In the genomic region with DNA sequence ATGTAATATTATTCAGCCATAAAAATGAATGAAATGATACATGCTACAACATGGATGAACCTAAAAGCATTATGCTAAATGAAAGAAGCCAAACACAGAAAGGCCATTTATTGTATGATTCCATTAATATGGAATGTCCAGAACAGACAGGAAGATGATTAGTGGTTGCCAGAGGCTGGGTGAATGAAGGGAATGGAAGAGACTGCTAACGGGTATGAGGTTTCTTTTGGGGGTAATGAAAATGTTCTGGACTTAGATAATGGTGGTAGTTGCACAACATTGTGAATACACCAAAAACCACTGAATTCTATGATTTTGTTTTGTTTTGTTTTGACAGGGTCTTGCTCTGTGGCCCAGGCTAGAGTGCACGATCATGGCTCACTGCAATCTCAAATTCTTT, we compare ENCODE assay signal across 21 cellular contexts.
DNase-seq lines count a peak whose midpoint lies in the region; ATAC-seq and TF ChIP-seq lines count a peak whose summit lies in the region.
"Had no signal": no experiment of that assay in that cellular context is flagged by ENCODE, and none has a peak within 500 bp of the region (broad histone marks: within the 10 kb centered on the region; RNA-seq: fewer than 3 reads in every experiment).

No MANE protein-coding gene starts in this region.

- H3K4me1 ChIP-seq in A673 (ENCODE audit: insufficient read depth, low read length, poor library complexity, severe bottlenecking) (no peaks in the 10 kb centered on the region), colonic mucosa (no peaks in the 10 kb centered on the region)

- DNase-seq in left ventricle myocardium superior (no peak), cardiac septum (ENCODE audit: low spot score) (no peak), amniotic epithelial cell (ENCODE audit: low read depth) (peak; percentile 92), fibroblast of the aortic adventitia (ENCODE audit: low read depth) (peak; percentile 73), A673 (ENCODE audit: low spot score) (no peak), omental fat pad (ENCODE audit: low spot score) (no peak), DMS 273 (lab: John Stamatoyannopoulos, UW; ENCODE audit: unreplicated experiment) (no peak), colonic mucosa (no peak)
- DNase-seq: activated naive CD4-positive, alpha-beta T cell treated with anti-CD3 and anti-CD28 coated beads, Interleukin-2, amount 10 ng/mL, durations not matched to agents 7 days and 5 days; CD8-positive, alpha-beta T cell; heart left ventricle; islet precursor cell; KBM-7; NCI-H1105; NCI-H345; SHP77; stimulated activated CD4-positive, alpha-beta T cell treated with anti-CD3 and anti-CD28 coated beads, Interleukin-2, amount 100 ng/mL, for 48 hours; stimulated activated CD8-positive, alpha-beta memory T cell treated with anti-CD3 and anti-CD28 coated beads, Interleukin-4, amount 100 ng/mL, for 48 hours; tibial artery had no signal

- no peak overlapping the region for H3K27ac ChIP-seq in A673 (ENCODE audit: low read depth, low read length, poor library complexity, severe bottlenecking)
- H3K27ac ChIP-seq in colonic mucosa = no peak overlapping the region
- H3K27ac ChIP-seq: heart left ventricle, neutrophil had no signal

- CTCF ChIA-PET in A673 (lab: Charles Lee) = no interaction called here

- no peaks in the 10 kb centered on the region for H3K27me3 ChIP-seq in A673 (replicated peaks; ENCODE audit: insufficient read depth, low read depth, low read length, poor library complexity)
- no peaks in the 10 kb centered on the region for H3K27me3 ChIP-seq in colonic mucosa
- H3K27me3 ChIP-seq: heart left ventricle, neutrophil, tibial artery had no signal

- TF ChIP-seq CTCF in fibroblast of the aortic adventitia (IDR thresholded peaks at IDR 0.05; ENCODE audit: insufficient read depth, low read length) = no peak
- TF ChIP-seq CTCF in A673 (conservative IDR thresholded peaks at IDR 0.05; ENCODE audit: low read depth, low read length) = no peak
- TF ChIP-seq CTCF in omental fat pad (IDR thresholded peaks at IDR 0.05) = no peak
- TF ChIP-seq CTCF in colonic mucosa (IDR thresholded peaks at IDR 0.05) = no peak

- BruUV-seq in A673 (replicated peaks; lab: Mats Ljungman, UMichigan) = no TSS peak

- H3K9me3 ChIP-seq in A673 (ENCODE audit: low read depth, low read length, poor library complexity, severe bottlenecking) (no peaks in the 10 kb centered on the region), colonic mucosa (no peaks in the 10 kb centered on the region)
- H3K9me3 ChIP-seq: heart left ventricle, neutrophil, tibial artery had no signal

- POLR2A ChIA-PET in A673 (lab: Charles Lee; ENCODE audit: low non-redundant PET) = no interaction called here

- no peak overlapping the region for H3K9ac ChIP-seq in colonic mucosa (ENCODE audit: low read depth in 2 of 2, low read length in 2 of 2)

- ATAC-seq in left ventricle myocardium superior (peak; percentile 20), omental fat pad (ENCODE audit: low FRiP score) (no peak)
- ATAC-seq: CD8-positive, alpha-beta T cell; sciatic nerve had no signal

- H3K36me3 ChIP-seq in A673 (ENCODE audit: insufficient read depth, low read length, poor library complexity, severe bottlenecking) = no peaks in the 10 kb centered on the region
- H3K36me3 ChIP-seq in colonic mucosa = no peaks in the 10 kb centered on the region
- H3K36me3 ChIP-seq: neutrophil, tibial artery had no signal

- intact Hi-C loops in left ventricle myocardium superior (cut with micrococcal nuclease) (no loop called here), cardiac septum (cut with DNase I) (no loop called here), A673 (cut with micrococcal nuclease; ENCODE audit: unreplicated experiment) (no loop called here), colonic mucosa (cut with DNase I) (no loop called here)

- no peak overlapping the region for H3K4me3 ChIP-seq in fibroblast of the aortic adventitia (ENCODE audit: low read depth, low read length)
- H3K4me3 ChIP-seq in A673 (ENCODE audit: low read depth, low read length, poor library complexity, severe bottlenecking) = no peak overlapping the region
- no peak overlapping the region for H3K4me3 ChIP-seq in colonic mucosa
- H3K4me3 ChIP-seq: heart left ventricle, tibial artery had no signal

Comparison
In these comparisons a context has a peak if more than half of its experiments do, and no peak if none do; other contexts are left out.
1. DNase-seq: peak in amniotic epithelial cell (single experiment) and fibroblast of the aortic adventitia (single experiment); none in left ventricle myocardium superior (single experiment), cardiac septum (single experiment), A673 (single experiment), omental fat pad (single experiment), DMS 273 (single experiment) and colonic mucosa (single experiment).